32 cellular contexts compared by ENCODE assay signal in the genomic region with DNA sequence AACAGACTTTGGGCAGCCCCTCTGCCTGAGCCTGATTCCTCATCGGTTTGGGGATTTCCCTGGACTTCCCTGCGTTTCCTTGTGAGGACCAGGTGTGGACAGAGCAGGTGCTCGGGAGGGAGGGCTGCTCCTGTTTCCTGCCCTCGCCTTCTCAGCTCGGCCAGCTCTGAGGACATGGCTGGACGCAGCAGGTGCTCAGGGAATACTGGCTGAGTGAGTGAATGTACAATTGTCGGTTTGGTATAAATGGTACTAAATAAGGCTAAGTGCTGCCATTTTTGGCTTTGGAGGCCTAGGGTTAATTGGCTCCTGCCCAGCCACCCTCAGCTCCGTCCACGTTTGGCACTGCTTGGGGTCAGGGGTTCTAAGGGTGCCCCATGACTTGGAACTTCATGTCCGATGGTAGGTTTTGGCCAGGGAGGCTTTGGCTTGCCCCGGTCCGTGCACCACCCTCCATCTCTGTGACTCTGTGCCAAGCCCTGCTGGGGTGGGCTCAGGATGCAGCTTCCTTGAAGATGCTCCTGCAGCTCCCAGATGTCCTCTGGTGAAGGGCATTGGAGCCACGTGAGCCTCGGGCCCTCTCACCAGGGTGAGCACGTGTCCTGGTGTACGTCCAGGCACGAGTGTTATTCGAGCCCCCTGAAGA. TPM values are rescaled to one million over a fixed set of nuclear protein-coding genes. Genes with fewer than 3 reads are reported as not detected.
"Had no signal": no experiment of that assay in that cellular context is flagged by ENCODE, and none has a peak within 500 bp of the region (broad histone marks: within the 10 kb centered on the region; RNA-seq: fewer than 3 reads in every experiment).

No MANE protein-coding gene starts in this region.

- H3K36me3 Mint-ChIP-seq: stimulated activated memory B cell treated with anti-CD40 and anti-IgM and Interleukin-4, amounts not matched to agents 10 μg/mL and 1 μg/mL and 100 μg/mL, for 72 hours had no signal

- H3K4me3 ChIP-seq: gastroesophageal sphincter, hepatocyte, left lung, lung, ovary, prostate gland, sigmoid colon, suprapubic skin, tibial nerve had no signal

- H3K36me3 ChIP-seq: gastroesophageal sphincter, left lung, ovary, prostate gland, sigmoid colon, suprapubic skin, tibial nerve had no signal

- H3K4me1 ChIP-seq: gastroesophageal sphincter, left lung, prostate gland, sigmoid colon, suprapubic skin, tibial nerve had no signal

- H3K27me3 Mint-ChIP-seq: activated CD4-positive, alpha-beta T cell treated with anti-CD3 and anti-CD28 coated beads, Interleukin-2, amount 10 ng/mL, durations not matched to agents 7 days and 5 days had no signal

- ATAC-seq: activated CD8-positive, alpha-beta T cell treated with anti-CD3 and anti-CD28 coated beads for 36 hours; gastroesophageal sphincter; left lung; stimulated activated memory B cell treated with anti-CD40 and anti-IgM and Interleukin-4, amounts not matched to agents 10 μg/mL and 1 μg/mL and 100 μg/mL, for 72 hours; stimulated activated naive CD8-positive, alpha-beta T cell treated with anti-CD3 and anti-CD28 coated beads, Interleukin-15, amount 100 ng/mL, for 72 hours had no signal

- H3K4me2 ChIP-seq: hepatocyte had no signal

- H3K27ac ChIP-seq: gastroesophageal sphincter, hepatocyte, left lung, ovary, prostate gland, sigmoid colon, suprapubic skin, tibial nerve, VCaP had no signal

- H3K27ac Mint-ChIP-seq: activated CD4-positive, alpha-beta T cell treated with anti-CD3 and anti-CD28 coated beads, Interleukin-2, amount 10 ng/mL, durations not matched to agents 7 days and 5 days; activated CD8-positive, alpha-beta T cell treated with anti-CD3 and anti-CD28 coated beads for 36 hours; immature natural killer cell; nephron; stimulated activated memory B cell treated with anti-CD40 and anti-IgM and Interleukin-4, amounts not matched to agents 10 μg/mL and 1 μg/mL and 100 μg/mL, for 72 hours; stimulated activated naive CD8-positive, alpha-beta T cell treated with anti-CD3 and anti-CD28 coated beads, Interleukin-15, amount 100 ng/mL, for 72 hours had no signal

- DNase-seq: activated CD4-positive, alpha-beta T cell treated with anti-CD3 and anti-CD28 coated beads, Interleukin-2, amount 10 ng/mL, durations not matched to agents 7 days and 5 days; activated CD8-positive, alpha-beta T cell treated with anti-CD3 and anti-CD28 coated beads for 36 hours; activated naive CD4-positive, alpha-beta T cell treated with Interleukin-2 at 50 U/mL for 16 hours; activated T-cell treated with anti-CD3 and anti-CD28 coated beads, Interleukin-2, amount 50 U/mL, for 48 hours; amygdala; central memory CD4-positive, alpha-beta T cell; immature natural killer cell; left lung; mesendoderm; retina; small intestine; stimulated activated CD4-positive, alpha-beta T cell treated with anti-CD3 and anti-CD28 coated beads, Interleukin-4, amount 100 ng/mL, for 24 hours had no signal

- H3K4me3 Mint-ChIP-seq: activated CD4-positive, alpha-beta T cell treated with anti-CD3 and anti-CD28 coated beads, Interleukin-2, amount 10 ng/mL, durations not matched to agents 7 days and 5 days; activated CD8-positive, alpha-beta T cell treated with anti-CD3 and anti-CD28 coated beads for 36 hours; immature natural killer cell; nephron; stimulated activated memory B cell treated with anti-CD40 and anti-IgM and Interleukin-4, amounts not matched to agents 10 μg/mL and 1 μg/mL and 100 μg/mL, for 72 hours; stimulated activated naive CD8-positive, alpha-beta T cell treated with anti-CD3 and anti-CD28 coated beads, Interleukin-15, amount 100 ng/mL, for 72 hours had no signal

- H3K9me3 ChIP-seq: gastroesophageal sphincter, ovary, prostate gland, sigmoid colon, suprapubic skin, tibial nerve had no signal

- H3K79me2 ChIP-seq: hepatocyte had no signal

- H3K27me3 ChIP-seq: hepatocyte, ovary had no signal

- H2AFZ ChIP-seq: hepatocyte had no signal

- H3K4me1 Mint-ChIP-seq: activated CD4-positive, alpha-beta T cell treated with anti-CD3 and anti-CD28 coated beads, Interleukin-2, amount 10 ng/mL, durations not matched to agents 7 days and 5 days; immature natural killer cell; nephron; stimulated activated memory B cell treated with anti-CD40 and anti-IgM and Interleukin-4, amounts not matched to agents 10 μg/mL and 1 μg/mL and 100 μg/mL, for 72 hours; stimulated activated naive CD8-positive, alpha-beta T cell treated with anti-CD3 and anti-CD28 coated beads, Interleukin-15, amount 100 ng/mL, for 72 hours had no signal

RNA-seq across cellular contexts. Expression of a gene that starts 45.0 kb away (rescaled TPM):
- total RNA-seq: activated CD4-positive, alpha-beta T cell treated with anti-CD3 and anti-CD28 coated beads, Interleukin-2, amount 10 ng/mL, durations not matched to agents 7 days and 5 days; activated CD8-positive, alpha-beta T cell treated with anti-CD3 and anti-CD28 coated beads for 36 hours; endothelial cell of umbilical vein; fibroblast of lung; fibroblast of villous mesenchyme; gastroesophageal sphincter; hepatocyte; kidney epithelial cell; left lung; lung; mononuclear cell; ovary; prostate gland; sigmoid colon; suprapubic skin; T-helper 1 cell treated with Interleukin-12 subunit alpha and Interleukin-12 subunit beta and Interleukin-4 antibody, amounts not matched to agents 30 ng/mL and 1 ng/mL, for 36 hours; tibial nerve; ureter had no signal
- polyA plus RNA-seq: endothelial cell of umbilical vein, esophagus, fibroblast of lung, hepatocyte, immature natural killer cell, lung, ovary, sigmoid colon, small intestine had no signal
